In genomic region chr11:63862923-63863322, GRCh38 we compare ENCODE assay signal across 10 cellular contexts. TPM values are rescaled to one million over a fixed set of nuclear protein-coding genes. Genes with fewer than 3 reads are reported as not detected.
DNase-seq lines count a peak whose midpoint lies in the region; ATAC-seq lines count a peak whose summit lies in the region.
"Had no signal": no experiment of that assay in that cellular context is flagged by ENCODE, and none has a peak within 500 bp of the region (broad histone marks: within the 10 kb centered on the region; RNA-seq: fewer than 3 reads in every experiment).

No MANE protein-coding gene starts in this region.

- H3K36me3 Mint-ChIP-seq in stimulated activated naive CD8-positive, alpha-beta T cell treated with anti-CD3 and anti-CD28 coated beads, Interleukin-15, Interleukin-2, amounts not matched to agents 100 ng/mL and 50 ng/mL, for 24 hours (ENCODE audit: low read depth) = peaks cover 37% of the 10 kb centered on the region

- no peaks in the 10 kb centered on the region for H3K27me3 Mint-ChIP-seq in stimulated activated naive CD8-positive, alpha-beta T cell treated with anti-CD3 and anti-CD28 coated beads, Interleukin-15, Interleukin-2, amounts not matched to agents 100 ng/mL and 50 ng/mL, for 24 hours
- no peaks in the 10 kb centered on the region for H3K27me3 Mint-ChIP-seq in stimulated activated naive CD8-positive, alpha-beta T cell treated with anti-CD3 and anti-CD28 coated beads, Interleukin-15, amount 100 ng/mL, for 72 hours

- H3K4me1 Mint-ChIP-seq in stimulated activated naive CD8-positive, alpha-beta T cell treated with anti-CD3 and anti-CD28 coated beads, Interleukin-15, Interleukin-2, amounts not matched to agents 100 ng/mL and 50 ng/mL, for 24 hours (ENCODE audit: low read depth) = peaks cover 55% of the 10 kb centered on the region
- H3K4me1 Mint-ChIP-seq in stimulated activated naive CD8-positive, alpha-beta T cell treated with anti-CD3 and anti-CD28 coated beads, Interleukin-15, amount 100 ng/mL, for 72 hours = peaks cover 61% of the 10 kb centered on the region

- peak overlapping the region; percentile 27 for H3K27ac Mint-ChIP-seq in stimulated activated naive CD8-positive, alpha-beta T cell treated with anti-CD3 and anti-CD28 coated beads, Interleukin-15, Interleukin-2, amounts not matched to agents 100 ng/mL and 50 ng/mL, for 24 hours
- peak overlapping the region in 1 of 2 donors; percentile 2 for H3K27ac Mint-ChIP-seq in stimulated activated naive CD8-positive, alpha-beta T cell treated with anti-CD3 and anti-CD28 coated beads, Interleukin-15, amount 100 ng/mL, for 72 hours

- intact Hi-C loops in left colon (cut with DNase I, micrococcal nuclease) = no loop called here

- ATAC-seq in stimulated activated naive CD8-positive, alpha-beta T cell treated with anti-CD3 and anti-CD28 coated beads, Interleukin-15, amount 100 ng/mL, for 72 hours = no peak
- ATAC-seq in left colon = peak; percentile 87
- ATAC-seq: sciatic nerve had no signal

- DNase-seq in stimulated activated naive CD8-positive, alpha-beta T cell treated with anti-CD3 and anti-CD28 coated beads, Interleukin-15, amount 100 ng/mL, for 72 hours = no peak
- peak; percentile 50 for DNase-seq in SKM-1 treated with dmso at 0.1 percent for 144 hours (lab: John Stamatoyannopoulos, UW; ENCODE audit: unreplicated experiment)
- peak; percentile 60 to 72 for DNase-seq in left colon
- no peak for DNase-seq in activated gamma-delta T cell (lab: John Stamatoyannopoulos, UW)
- DNase-seq in activated CD4-positive, CD25-positive, alpha-beta regulatory T cell treated with anti-CD3 and anti-CD28 coated beads, Interleukin-2, amount 50 U/mL, for 72 hours = no peak
- no peak for DNase-seq in EL
- DNase-seq in mesenteric fat pad (ENCODE audit: low spot score) = no peak
- DNase-seq: heart right ventricle had no signal

- no peak overlapping the region for H3K4me3 Mint-ChIP-seq in stimulated activated naive CD8-positive, alpha-beta T cell treated with anti-CD3 and anti-CD28 coated beads, Interleukin-15, Interleukin-2, amounts not matched to agents 100 ng/mL and 50 ng/mL, for 24 hours
- H3K4me3 Mint-ChIP-seq in stimulated activated naive CD8-positive, alpha-beta T cell treated with anti-CD3 and anti-CD28 coated beads, Interleukin-15, amount 100 ng/mL, for 72 hours = no peak overlapping the region

- H3K9me3 Mint-ChIP-seq in stimulated activated naive CD8-positive, alpha-beta T cell treated with anti-CD3 and anti-CD28 coated beads, Interleukin-15, Interleukin-2, amounts not matched to agents 100 ng/mL and 50 ng/mL, for 24 hours = no peaks in the 10 kb centered on the region
- no peaks in the 10 kb centered on the region for H3K9me3 Mint-ChIP-seq in stimulated activated naive CD8-positive, alpha-beta T cell treated with anti-CD3 and anti-CD28 coated beads, Interleukin-15, amount 100 ng/mL, for 72 hours

RNA-seq across cellular contexts. Expression of gene MARK2, which starts 24.0 kb away (rescaled TPM):
- total RNA-seq in left colon = 100 to 1,000 TPM in 1 of 2 donors, 10 to 100 TPM in 1; 91.8 to 100 TPM
- 32.2 TPM for total RNA-seq in mesenteric fat pad

RNA-seq across cellular contexts. Expression of gene SPINDOC, which starts 49.7 kb away (rescaled TPM):
- total RNA-seq in left colon (1 to 10 TPM; 6.4 to 7.1 TPM), mesenteric fat pad (16.2 TPM)

RNA-seq across cellular contexts. Expression of gene RCOR2, which starts 54.0 kb away (rescaled TPM):
- 1 to 10 TPM; 2.1 to 2.5 TPM for total RNA-seq in left colon
- 0.58 TPM for total RNA-seq in mesenteric fat pad

Comparison
In these comparisons a context has a peak if more than half of its experiments do, and no peak if none do; other contexts are left out.
1. DNase-seq: peak in SKM-1 treated with dmso at 0.1 percent for 144 hours (single experiment) and left colon (2 of 2); none in stimulated activated naive CD8-positive, alpha-beta T cell treated with anti-CD3 and anti-CD28 coated beads, Interleukin-15, amount 100 ng/mL, for 72 hours (0 of 2), activated gamma-delta T cell (single experiment), activated CD4-positive, CD25-positive, alpha-beta regulatory T cell treated with anti-CD3 and anti-CD28 coated beads, Interleukin-2, amount 50 U/mL, for 72 hours (single experiment), EL (single experiment) and mesenteric fat pad (single experiment).